8 cellular contexts compared by ENCODE assay signal in genomic region chrX:118975831-118976598, GRCh38. TPM values are rescaled to one million over a fixed set of nuclear protein-coding genes. Genes with fewer than 3 reads are reported as not detected.
DNase-seq lines count a peak whose midpoint lies in the region; TF ChIP-seq lines count a peak whose summit lies in the region.

No MANE protein-coding gene starts in this region.

- peaks cover 2 to 13% (median 8%) of the 10 kb centered on the region in 3 donors for H3K4me1 ChIP-seq in skeletal muscle tissue (ENCODE audit: control insufficient read depth in 3 of 3, insufficient read depth in 3 of 3, low read length in 3 of 3)

- H3K36me3 ChIP-seq in skeletal muscle tissue (ENCODE audit: control insufficient read depth in 3 of 3, insufficient read depth in 3 of 3, low read length in 3 of 3), result peaks cover 0 to 3% (median 2%) of the 10 kb centered on the region in 3 donors

- TF ChIP-seq CTCF in astrocyte of the spinal cord (IDR thresholded peaks at IDR 0.05; ENCODE audit: low read depth, low read length), result no peak

- DNase-seq in AG20443 (ENCODE audit: low spot score), result peak; percentile 43
- peak; percentile 62 for DNase-seq in HuH-7.5 (ENCODE audit: low spot score)
- peak; percentile 57 for DNase-seq in T-helper 9 cell
- DNase-seq in astrocyte of the spinal cord (ENCODE audit: low read depth, low spot score), result no peak
- no peak for DNase-seq in pons (ENCODE audit: low spot score)
- DNase-seq in NCI-H82 treated with DMSO at 0.1 percent for 48 hours (lab: John Stamatoyannopoulos, UW; ENCODE audit: unreplicated experiment), result no peak

- peaks cover 0 to 3% (median 3%) of the 10 kb centered on the region in 3 donors for H3K27me3 ChIP-seq in skeletal muscle tissue (ENCODE audit: control insufficient read depth in 3 of 3, insufficient read depth in 3 of 3, low read length in 3 of 3)

- in situ Hi-C loops in astrocyte of the spinal cord (cut with HindIII; ENCODE audit: low sequenced_read_pairs), result no loop called here

- H3K9ac ChIP-seq in skeletal muscle tissue (ENCODE audit: low read depth in 1 of 3, low read length in 3 of 3), result peak overlapping the region; percentile 61 to 89 (median 81)

- peak overlapping the region; percentile 21 for H3K4me3 ChIP-seq in astrocyte of the spinal cord (ENCODE audit: low read depth, low read length)
- H3K4me3 ChIP-seq in iPS-18c (ENCODE audit: insufficient read depth, low read depth, low read length), result peak overlapping the region; percentile 38; the same call in 1 of the 2 replicates
- H3K4me3 ChIP-seq in skeletal muscle tissue (ENCODE audit: low read length in 3 of 3), result peak overlapping the region; percentile 75 to 80 (median 80)

- peaks cover 4% of the 10 kb centered on the region for H3K9me3 ChIP-seq in iPS-18c (ENCODE audit: control insufficient read depth, insufficient read depth, low read length)
- no peaks in the 10 kb centered on the region for H3K9me3 ChIP-seq in skeletal muscle tissue (ENCODE audit: control insufficient read depth in 3 of 3, low read length in 3 of 3)

- H3K27ac ChIP-seq in skeletal muscle tissue (ENCODE audit: low read depth, low read length), result peak overlapping the region; percentile 92

RNA-seq across cellular contexts. Expression of gene LONRF3, which starts 1.6 kb away (rescaled TPM):
- 3.7 TPM for total RNA-seq in skeletal muscle tissue

Comparison
In these comparisons a context has a peak if more than half of its experiments do, and no peak if none do; other contexts are left out.
1. DNase-seq: peak in AG20443 (single experiment), HuH-7.5 (single experiment) and T-helper 9 cell (single experiment); none in astrocyte of the spinal cord (single experiment), pons (single experiment) and NCI-H82 treated with DMSO at 0.1 percent for 48 hours (single experiment).
2. H3K4me3 ChIP-seq: peak in every context shown above with its lines; median percentile 80 in skeletal muscle tissue; 38 in iPS-18c; 21 in astrocyte of the spinal cord.